10 cellular contexts compared by ENCODE assay signal in genomic region chr17:20189322-20189721, GRCh38.
A peak's percentile ranks its signal among the peaks of the same experiment; 100 is the strongest.
DNase-seq lines count a peak whose midpoint lies in the region; ATAC-seq and TF ChIP-seq lines count a peak whose summit lies in the region.
"Had no signal": no experiment of that assay in that cellular context is flagged by ENCODE, and none has a peak within 500 bp of the region (broad histone marks: within the 10 kb centered on the region; RNA-seq: fewer than 3 reads in every experiment).

No MANE protein-coding gene starts in this region.

- H3K4me1 Mint-ChIP-seq in CD14-positive monocyte: peaks cover 15% of the 10 kb centered on the region
- peaks cover 0 to 3% (median 0%) of the 10 kb centered on the region in 4 donors for H3K4me1 Mint-ChIP-seq in CD4-positive, alpha-beta memory T cell

- H3K4me3 Mint-ChIP-seq in CD14-positive monocyte: no peak overlapping the region
- no peak overlapping the region for H3K4me3 Mint-ChIP-seq in CD4-positive, alpha-beta memory T cell
- H3K4me3 Mint-ChIP-seq: stimulated activated naive CD8-positive, alpha-beta T cell treated with anti-CD3 and anti-CD28 coated beads, Interleukin-15, Interleukin-2, amounts not matched to agents 100 ng/mL and 50 ng/mL, for 24 hours had no signal

- H3K9me3 ChIP-seq in NT2/D1 (ENCODE audit: insufficient read depth, low read length) (0 out of 2 replicates have a peak, but pooled peaks cover under 1% of the 10 kb centered on the region), muscle layer of duodenum (ENCODE audit: control insufficient read depth in 1 of 2, low read length in 2 of 2) (no peaks in the 10 kb centered on the region)
- H3K9me3 ChIP-seq in CD4-positive, alpha-beta memory T cell (ENCODE audit: control insufficient read depth in 1 of 2, low read length in 2 of 2): no peaks in the 10 kb centered on the region

- ATAC-seq in left ventricle myocardium superior (no peak), GM18873 (IDR thresholded peaks at IDR 0.05; ENCODE audit: low FRiP score, unreplicated experiment) (no peak)

- H3K27ac ChIP-seq in dorsolateral prefrontal cortex (peak overlapping the region; percentile 84 to 99 (median 95)), muscle layer of duodenum (ENCODE audit: low read length) (peak overlapping the region; percentile 12)
- no peak overlapping the region for H3K27ac ChIP-seq in CD4-positive, alpha-beta memory T cell (ENCODE audit: low read depth, low read length)
- H3K27ac ChIP-seq: BLaER1 treated with 17β-estradiol and CSF1 and Interleukin-3, amounts not matched to agents 10 nM and 100 nM had no signal

- CTCF ChIA-PET in CD4-positive, alpha-beta memory T cell (lab: Charles Lee; ENCODE audit: partially characterized antibody): no interaction called here

- H3K27ac Mint-ChIP-seq in CD14-positive monocyte: peak overlapping the region in 3 of 7 donors; percentile 40 to 80 (median 72)
- H3K27ac Mint-ChIP-seq in CD4-positive, alpha-beta memory T cell: no peak overlapping the region
- H3K27ac Mint-ChIP-seq: stimulated activated naive CD8-positive, alpha-beta T cell treated with anti-CD3 and anti-CD28 coated beads, Interleukin-15, Interleukin-2, amounts not matched to agents 100 ng/mL and 50 ng/mL, for 24 hours had no signal

- H3K4me1 ChIP-seq in NT2/D1 (ENCODE audit: insufficient read depth, insufficient read length): peaks cover 4% of the 10 kb centered on the region
- peaks cover 0 to 5% of the 10 kb centered on the region in 2 donors for H3K4me1 ChIP-seq in muscle layer of duodenum (ENCODE audit: control insufficient read depth in 1 of 2, insufficient read depth in 2 of 2, low read length in 2 of 2)
- no peaks in the 10 kb centered on the region for H3K4me1 ChIP-seq in CD4-positive, alpha-beta memory T cell (ENCODE audit: insufficient read depth, low read length)

- peak in 9 of 56 donors; percentile 4 to 30 (median 12) for TF ChIP-seq CTCF in dorsolateral prefrontal cortex (IDR thresholded peaks at IDR 0.05 in 54 of 56, conservative IDR thresholded peaks at IDR 0.05 in 2 of 56; ENCODE audit: low read depth in 1 of 56, partially characterized antibody in 56 of 56)
- no peak for TF ChIP-seq CTCF in CD14-positive monocyte (IDR thresholded peaks at IDR 0.05)

- POLR2A ChIA-PET in CD4-positive, alpha-beta memory T cell (lab: Charles Lee; ENCODE audit: partially characterized antibody): no interaction called here

- H3K36me3 ChIP-seq in NT2/D1 (ENCODE audit: insufficient read depth, insufficient read length, low read length) (no peaks in the 10 kb centered on the region), muscle layer of duodenum (ENCODE audit: control insufficient read depth in 1 of 2, insufficient read depth in 2 of 2, low read length in 2 of 2) (no peaks in the 10 kb centered on the region)
- H3K36me3 ChIP-seq in CD4-positive, alpha-beta memory T cell (ENCODE audit: insufficient read depth, low read length): no peaks in the 10 kb centered on the region

- peaks cover 0 to 8% (median 3%) of the 10 kb centered on the region in 7 donors for H3K9me3 Mint-ChIP-seq in CD14-positive monocyte
- no peaks in the 10 kb centered on the region for H3K9me3 Mint-ChIP-seq in CD4-positive, alpha-beta memory T cell
- H3K9me3 Mint-ChIP-seq: stimulated activated naive CD8-positive, alpha-beta T cell treated with anti-CD3 and anti-CD28 coated beads, Interleukin-15, Interleukin-2, amounts not matched to agents 100 ng/mL and 50 ng/mL, for 24 hours had no signal

- H3K36me3 Mint-ChIP-seq in CD14-positive monocyte: peaks cover 42 to 58% of the 10 kb centered on the region in 2 donors
- no peaks in the 10 kb centered on the region for H3K36me3 Mint-ChIP-seq in CD4-positive, alpha-beta memory T cell

- H3K4me3 ChIP-seq in NT2/D1 (ENCODE audit: insufficient read length, low read depth) (no peak overlapping the region), dorsolateral prefrontal cortex (peak overlapping the region in 28 of 59 donors; percentile 0 to 45 (median 20)), muscle layer of duodenum (ENCODE audit: low read depth in 1 of 2, low read length in 2 of 2) (no peak overlapping the region)
- H3K4me3 ChIP-seq in CD4-positive, alpha-beta memory T cell (ENCODE audit: low read length in 2 of 2): no peak overlapping the region
- H3K4me3 ChIP-seq: BLaER1 treated with 17β-estradiol and CSF1 and Interleukin-3, amounts not matched to agents 10 nM and 100 nM had no signal

- intact Hi-C loops in dorsolateral prefrontal cortex (cut with DNase I) (loop anchor here (2.0 to 5.0 kb wide), 4 partner anchors 33 to 67 kb away; no protein-coding TSS in a partner anchor), CD14-positive monocyte (cut with micrococcal nuclease) (no loop called here), left ventricle myocardium superior (cut with micrococcal nuclease) (no loop called here)
- intact Hi-C loops in CD4-positive, alpha-beta memory T cell (cut with micrococcal nuclease): no loop called here

- H3K9ac ChIP-seq in NT2/D1 (ENCODE audit: insufficient read length, low read depth): no peak overlapping the region
- H3K9ac ChIP-seq: BLaER1 treated with 17β-estradiol and CSF1 and Interleukin-3, amounts not matched to agents 10 nM and 100 nM had no signal

- H3K27me3 ChIP-seq in NT2/D1 (ENCODE audit: insufficient read depth, insufficient read length) (no peaks in the 10 kb centered on the region), dorsolateral prefrontal cortex (no peaks in the 10 kb centered on the region), muscle layer of duodenum (ENCODE audit: low read depth, low read length) (no peaks in the 10 kb centered on the region)
- no peaks in the 10 kb centered on the region for H3K27me3 ChIP-seq in CD4-positive, alpha-beta memory T cell (ENCODE audit: insufficient read depth, low read length)
- H3K27me3 ChIP-seq: BLaER1 treated with 17β-estradiol and CSF1 and Interleukin-3, amounts not matched to agents 10 nM and 100 nM had no signal

- no peaks in the 10 kb centered on the region for H3K27me3 Mint-ChIP-seq in CD14-positive monocyte (ENCODE audit: low read depth in 3 of 3)
- H3K27me3 Mint-ChIP-seq in CD4-positive, alpha-beta memory T cell: no peaks in the 10 kb centered on the region
- H3K27me3 Mint-ChIP-seq: stimulated activated naive CD8-positive, alpha-beta T cell treated with anti-CD3 and anti-CD28 coated beads, Interleukin-15, Interleukin-2, amounts not matched to agents 100 ng/mL and 50 ng/mL, for 24 hours had no signal

- peak; percentile 97 for DNase-seq in Ammon's horn (ENCODE audit: low spot score)
- peak; percentile 6 for DNase-seq in NT2/D1 (ENCODE audit: low read depth, low spot score)
- DNase-seq in dorsolateral prefrontal cortex: peak; percentile 23 to 94 (median 91)
- no peak for DNase-seq in CD14-positive monocyte (ENCODE audit: low spot score)
- no peak for DNase-seq in CD4-positive, alpha-beta memory T cell
- DNase-seq in left ventricle myocardium superior: no peak

Comparison
In these comparisons a context has a peak if more than half of its experiments do, and no peak if none do; other contexts are left out.
1. DNase-seq: peak in Ammon's horn (single experiment), NT2/D1 (single experiment) and dorsolateral prefrontal cortex (10 of 10); none in CD14-positive monocyte (single experiment), CD4-positive, alpha-beta memory T cell (0 of 5) and left ventricle myocardium superior (single experiment).
2. intact Hi-C loops: an anchor here in dorsolateral prefrontal cortex (2.0 to 5.0 kb wide); none called in CD14-positive monocyte, CD4-positive, alpha-beta memory T cell and left ventricle myocardium superior.